ENCODE assay signal across 33 cellular contexts in genomic region chr10:77026148-77026547, GRCh38.
"Had no signal": no experiment of that assay in that cellular context is flagged by ENCODE, and none has a peak within 500 bp of the region (broad histone marks: within the 10 kb centered on the region; RNA-seq: fewer than 3 reads in every experiment).

No MANE protein-coding gene starts in this region.

- DNase-seq: activated B cell treated with CpG ODN at 0.5 μM for 24 hours; activated CD4-positive, alpha-beta memory T cell treated with anti-CD3 and anti-CD28 coated beads for 36 hours; activated CD4-positive, alpha-beta T cell treated with anti-CD3 and anti-CD28 coated beads for 4 hours; activated CD4-positive, alpha-beta T cell treated with anti-CD3 and anti-CD28 coated beads, Interleukin-2, amount 10 ng/mL, durations not matched to agents 24 days and 14 days; activated CD4-positive, alpha-beta T cell treated with anti-CD3 and anti-CD28 coated beads, Interleukin-2, amount 50 U/mL, for 1 hour; activated CD4-positive, alpha-beta T cell treated with anti-CD3 and anti-CD28 coated beads, Interleukin-2, amount 50 U/mL, for 4 hours; activated CD4-positive, CD25-positive, alpha-beta regulatory T cell treated with anti-CD3 and anti-CD28 coated beads, Interleukin-2, amount 50 U/mL, for 72 hours; activated CD8-positive, alpha-beta memory T cell treated with anti-CD3 and anti-CD28 coated beads, Interleukin-2, amount 50 U/mL, for 4 hours; activated CD8-positive, alpha-beta T cell treated with anti-CD3 and anti-CD28 coated beads for 36 hours; activated effector memory CD4-positive, alpha-beta T cell treated with anti-CD3 and anti-CD28 coated beads, Interleukin-2, amount 50 U/mL, for 16 hours; activated gamma-delta T cell treated with Interleukin-2 at 50 U/mL for 16 hours; activated naive CD4-positive, alpha-beta T cell; activated naive CD4-positive, alpha-beta T cell treated with anti-CD3 and anti-CD28 coated beads for 36 hours; activated naive CD4-positive, alpha-beta T cell treated with anti-CD3 and anti-CD28 coated beads, Interleukin-2, amount 50 U/mL, for 16 hours; activated naive CD8-positive, alpha-beta T cell treated with anti-CD3 and anti-CD28 coated beads for 36 hours; activated T-cell treated with anti-CD3 and anti-CD28 coated beads for 4 hours; activated T-cell treated with anti-CD3 and anti-CD28 coated beads, Interleukin-2, amount 50 U/mL, for 1 hour; activated T-cell treated with anti-CD3 and anti-CD28 coated beads, Interleukin-2, amount 50 U/mL, for 4 hours; activated T-cell treated with anti-CD3 and anti-CD28 coated beads, Interleukin-2, amount 50 U/mL, for 72 hours; adrenal gland; amniotic stem cell; aorta; body of pancreas; brain microvascular endothelial cell; central memory CD4-positive, alpha-beta T cell; T-helper 2 cell; T-helper 9 cell had no signal

- FAIRE-seq: astrocyte, TTC549 had no signal

- H3K4me1 ChIP-seq: body of pancreas, breast epithelium had no signal

- ATAC-seq: activated CD8-positive, alpha-beta T cell treated with anti-CD3 and anti-CD28 coated beads for 36 hours; activated naive CD4-positive, alpha-beta T cell treated with anti-CD3 and anti-CD28 coated beads, Interleukin-2, amount 50 U/mL, for 72 hours; activated T-cell treated with anti-CD3 and anti-CD28 coated beads, Interleukin-2, amount 50 U/mL, for 4 hours; activated T-cell treated with anti-CD3 and anti-CD28 coated beads, Interleukin-2, amount 50 U/mL, for 72 hours; activated T-helper 17 cell treated with anti-CD3 and anti-CD28 coated beads, Interleukin-2, amount 50 U/mL, for 72 hours; body of pancreas had no signal

- H3K4me3 ChIP-seq: adrenal gland, body of pancreas, breast epithelium had no signal

- H3K9me3 ChIP-seq: adrenal gland, body of pancreas, breast epithelium had no signal

- H3K27me3 ChIP-seq: adrenal gland, body of pancreas, brain microvascular endothelial cell, breast epithelium had no signal

- H3K27ac ChIP-seq: adrenal gland, body of pancreas, brain microvascular endothelial cell, breast epithelium, VCaP had no signal

- H3K36me3 ChIP-seq: adrenal gland, brain microvascular endothelial cell, breast epithelium had no signal
